ENCODE assay signal across 9 cellular contexts in genomic region chr6:106162926-106163325, GRCh38.
DNase-seq lines count a peak whose midpoint lies in the region; ATAC-seq and TF ChIP-seq lines count a peak whose summit lies in the region.
"Had no signal": no experiment of that assay in that cellular context is flagged by ENCODE, and none has a peak within 500 bp of the region (broad histone marks: within the 10 kb centered on the region; RNA-seq: fewer than 3 reads in every experiment).

No MANE protein-coding gene starts in this region.

- no peak for ATAC-seq in Right ventricle myocardium inferior
- ATAC-seq in WTC11, result peak; percentile 40
- ATAC-seq in left lung, result no peak
- no peak for ATAC-seq in upper lobe of right lung
- no peak for ATAC-seq in GM18520 (IDR thresholded peaks at IDR 0.05; ENCODE audit: unreplicated experiment)

- DNase-seq in left ventricle myocardium inferior (no peak), Right ventricle myocardium inferior (ENCODE audit: missing footprints) (no peak), WTC11 (ENCODE audit: low spot score) (no peak), left lung (no peak), upper lobe of right lung (no peak), cortex of kidney (lab: John Stamatoyannopoulos, UW) (no peak), prostate gland (ENCODE audit: low spot score) (no peak)
- DNase-seq: NCI-H510A treated with DMSO at 0.1 percent for 48 hours had no signal

- TF ChIP-seq POLR2A in prostate gland (IDR thresholded peaks at IDR 0.05), result no peak

- H3K27me3 ChIP-seq in left ventricle myocardium inferior (ENCODE audit: low read depth) (peaks cover 16% of the 10 kb centered on the region), left lung (no peaks in the 10 kb centered on the region), upper lobe of right lung (no peaks in the 10 kb centered on the region), prostate gland (replicated peaks; ENCODE audit: insufficient read depth) (no peaks in the 10 kb centered on the region)

- no peaks in the 10 kb centered on the region for H3K27me3 Mint-ChIP-seq in WTC11 (ENCODE audit: low read depth)

- no peaks in the 10 kb centered on the region for H3K36me3 Mint-ChIP-seq in WTC11

- H3K27ac ChIP-seq in left ventricle myocardium inferior (replicated peaks) (peak overlapping the region; percentile 49), left lung (peak overlapping the region; percentile 89), upper lobe of right lung (peak overlapping the region; percentile 81), prostate gland (no peak overlapping the region)

- H3K4me1 Mint-ChIP-seq in WTC11, result peaks cover 28% of the 10 kb centered on the region

- intact Hi-C loops in left ventricle myocardium inferior (cut with micrococcal nuclease) (no loop called here), Right ventricle myocardium inferior (cut with DNase I) (no loop called here), left lung (cut with DNase I) (no loop called here), upper lobe of right lung (cut with DNase I) (no loop called here), prostate gland (cut with DNase I) (no loop called here)

- TF ChIP-seq CTCF in left ventricle myocardium inferior (IDR thresholded peaks at IDR 0.05; ENCODE audit: borderline replicate concordance), result no peak
- no peak for TF ChIP-seq CTCF in WTC11 (IDR thresholded peaks at IDR 0.05)
- no peak for TF ChIP-seq CTCF in left lung (IDR thresholded peaks at IDR 0.05)
- TF ChIP-seq CTCF in upper lobe of right lung (IDR thresholded peaks at IDR 0.05), result no peak
- TF ChIP-seq CTCF in prostate gland (IDR thresholded peaks at IDR 0.05), result no peak

- H3K4me3 ChIP-seq in left ventricle myocardium inferior (no peak overlapping the region), left lung (no peak overlapping the region), upper lobe of right lung (no peak overlapping the region), prostate gland (no peak overlapping the region)

- H3K27ac Mint-ChIP-seq in WTC11, result 0 out of 2 replicates have a peak overlapping the region, but pooled peaks have one; percentile 24

- POLR2A ChIA-PET in WTC11 (lab: Charles Lee), result no interaction called here

- 87% methylated on average over 4 of the region's 4 CpGs for WGBS in prostate gland

- no peaks in the 10 kb centered on the region for H3K9me3 Mint-ChIP-seq in WTC11

- CTCF ChIA-PET in WTC11 (lab: Charles Lee), result interaction anchor here (0.9 to 2.0 kb wide), 7 partner anchors 8 to 731 kb away, joined by 3 to 8 read pairs (median 4); partner anchors contain the start of gene PRDM1

- H3K4me1 ChIP-seq in left ventricle myocardium inferior, result no peaks in the 10 kb centered on the region
- H3K4me1 ChIP-seq in left lung, result peaks cover 7 to 23% of the 10 kb centered on the region in 2 donors
- H3K4me1 ChIP-seq in upper lobe of right lung, result no peaks in the 10 kb centered on the region
- H3K4me1 ChIP-seq in prostate gland (replicated peaks), result no peaks in the 10 kb centered on the region

- H3K9me3 ChIP-seq in left ventricle myocardium inferior (replicated peaks), result no peaks in the 10 kb centered on the region
- no peaks in the 10 kb centered on the region for H3K9me3 ChIP-seq in left lung
- H3K9me3 ChIP-seq in upper lobe of right lung, result no peaks in the 10 kb centered on the region
- H3K9me3 ChIP-seq in prostate gland, result no peaks in the 10 kb centered on the region

- H3K4me3 Mint-ChIP-seq in WTC11, result no peak overlapping the region

- no peaks in the 10 kb centered on the region for H3K36me3 ChIP-seq in left ventricle myocardium inferior
- no peaks in the 10 kb centered on the region for H3K36me3 ChIP-seq in left lung
- H3K36me3 ChIP-seq in upper lobe of right lung, result no peaks in the 10 kb centered on the region
- H3K36me3 ChIP-seq in prostate gland, result no peaks in the 10 kb centered on the region

TF ChIP-seq in WTC11, 78 proteins besides CTCF, POLR2A, EP300 and RAD21 (continues in another document):
- no peak for TF ChIP-seq GRHL2 (CRISPR knock-in tag; IDR thresholded peaks at IDR 0.05; ENCODE audit: insufficient replicate concordance, severe bottlenecking)
- no peak for TF ChIP-seq ETV6 (CRISPR knock-in tag; IDR thresholded peaks at IDR 0.05)
- no peak for TF ChIP-seq ZNF219 (CRISPR knock-in tag; IDR thresholded peaks at IDR 0.05; ENCODE audit: borderline replicate concordance)
- no peak for TF ChIP-seq SOX15 (CRISPR knock-in tag; IDR thresholded peaks at IDR 0.05)
- TF ChIP-seq TEAD1 (CRISPR knock-in tag; IDR thresholded peaks at IDR 0.05), result no peak
- no peak for TF ChIP-seq AFF4 (CRISPR knock-in tag; IDR thresholded peaks at IDR 0.05; ENCODE audit: borderline replicate concordance)
- TF ChIP-seq OVOL2 (CRISPR knock-in tag; IDR thresholded peaks at IDR 0.05; ENCODE audit: borderline replicate concordance), result no peak
- TF ChIP-seq GABPB1 (CRISPR knock-in tag; IDR thresholded peaks at IDR 0.05), result no peak
- no peak for TF ChIP-seq ERG (CRISPR knock-in tag; IDR thresholded peaks at IDR 0.05)
- TF ChIP-seq ZNF121 (CRISPR knock-in tag; IDR thresholded peaks at IDR 0.05), result no peak
- TF ChIP-seq NFE2L1 (CRISPR knock-in tag; IDR thresholded peaks at IDR 0.05), result no peak
- TF ChIP-seq E2F4 (CRISPR knock-in tag; IDR thresholded peaks at IDR 0.05; ENCODE audit: borderline replicate concordance, low read depth), result no peak
- no peak for TF ChIP-seq CREB1 (CRISPR knock-in tag; IDR thresholded peaks at IDR 0.05)
- no peak for TF ChIP-seq TP53 (CRISPR knock-in tag; IDR thresholded peaks at IDR 0.05)
- no peak for TF ChIP-seq CREM (CRISPR knock-in tag; IDR thresholded peaks at IDR 0.05)
- TF ChIP-seq HMGXB4 (CRISPR knock-in tag; IDR thresholded peaks at IDR 0.05), result no peak

Comparison
In these comparisons a context has a peak if more than half of its experiments do, and no peak if none do; other contexts are left out.
1. H3K27ac ChIP-seq: peak in left ventricle myocardium inferior (single experiment), left lung (2 of 2) and upper lobe of right lung (single experiment); none in prostate gland (0 of 2).